8 cellular contexts compared by ENCODE assay signal in the genomic region with DNA sequence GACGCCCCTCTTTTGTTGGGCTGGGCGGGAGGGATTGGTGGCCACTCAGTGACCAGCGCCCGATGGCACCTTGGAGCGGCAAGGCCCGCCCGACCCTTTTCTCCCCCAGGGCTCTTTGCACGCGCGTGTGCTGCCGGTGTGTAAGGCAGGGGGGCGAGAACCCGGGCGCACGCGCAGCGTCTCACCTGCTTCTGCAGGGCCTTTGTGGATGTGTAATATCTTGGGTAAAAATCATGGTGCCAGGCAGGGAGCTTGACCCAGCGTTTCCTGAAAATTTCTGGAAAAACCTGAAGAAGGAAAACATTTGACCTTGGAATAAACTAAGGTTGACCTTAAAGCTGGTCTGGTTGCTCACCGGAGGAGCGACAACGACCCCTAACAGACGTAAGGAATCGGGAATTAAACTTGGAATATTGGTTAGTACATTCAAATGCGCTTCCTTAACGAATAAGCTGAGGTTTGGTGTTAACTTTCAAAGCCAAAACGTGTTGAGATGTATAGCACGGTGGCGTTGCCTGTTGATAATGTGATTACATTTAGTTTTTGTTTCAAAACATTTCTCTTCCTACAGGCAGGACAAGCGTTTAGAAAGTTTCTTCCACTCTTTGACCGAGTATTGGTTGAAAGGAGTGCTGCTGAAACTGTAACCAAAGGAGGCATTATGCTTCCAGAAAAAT. TPM values are rescaled to one million over a fixed set of nuclear protein-coding genes. Genes with fewer than 3 reads are reported as not detected.
DNase-seq lines count a peak whose midpoint lies in the region; ATAC-seq, FAIRE-seq and TF ChIP-seq lines count a peak whose summit lies in the region.

No MANE protein-coding gene starts in this region.

- DNase-seq in DMS53 (lab: John Stamatoyannopoulos, UW) (peak; percentile 48), IMR-90 (peak; percentile 5), astrocyte of the spinal cord (ENCODE audit: low read depth, low spot score) (peak; percentile 42), kidney epithelial cell (ENCODE audit: low read depth) (no peak), hippocampal formation (lab: John Stamatoyannopoulos, UW) (no peak), urothelium cell line (ENCODE audit: low spot score) (no peak)

- peak overlapping the region; percentile 84 for H3K56ac ChIP-seq in IMR-90 (ENCODE audit: extremely low read depth, insufficient read depth, low read length)

- dilution Hi-C loops in IMR-90 (cut with HindIII; ENCODE audit: low sequenced_read_pairs, unreplicated experiment), result no loop called here

- H4K5ac ChIP-seq in IMR-90 (ENCODE audit: low read depth, low read length), result peak overlapping the region; percentile 83; the same call in 1 of the 2 replicates

- intact Hi-C loops in IMR-90 (cut with micrococcal nuclease), result loop anchor here (1.0 to 2.0 kb wide), 2 partner anchors 205 to 278 kb away; a partner anchor contains a TSS

- no peak for FAIRE-seq in urothelium cell line (lab: Jason Lieb, UNC)

- H3K18ac ChIP-seq in IMR-90 (ENCODE audit: low read depth, low read length), result peak overlapping the region; percentile 58; the same call in 1 of the 2 replicates

- 0% methylated on average over 7 of the region's 30 CpGs; no CpG with 5 or more reads in 1 of the 2 experiments for whole genome bisulfite sequencing in IMR-90 (ENCODE audit: extremely low coverage in 2 of 2, insufficient read length in 1 of 2), 2 experiments

- in situ Hi-C loops in IMR-90 (cut with MboI; ENCODE audit: low sequenced_read_pairs) (loop anchor here (10.0 kb wide), 1 partner anchor 274 kb away; no protein-coding TSS in a partner anchor), astrocyte of the spinal cord (cut with HindIII; ENCODE audit: low sequenced_read_pairs) (no loop called here)

- CTCF ChIA-PET in IMR-90 (lab: Yijun Ruan, JAX), result no interaction called here

- TF ChIP-seq CTCF in IMR-90 (conservative IDR thresholded peaks at IDR 0.05; ENCODE audit: low read depth, low read length), result no peak
- TF ChIP-seq CTCF in astrocyte of the spinal cord (IDR thresholded peaks at IDR 0.05; ENCODE audit: low read depth, low read length), result no peak
- no peak for TF ChIP-seq CTCF in kidney epithelial cell (IDR thresholded peaks at IDR 0.05; ENCODE audit: insufficient read depth, low read length, poor library complexity, severe bottlenecking)

- H3K9me3 ChIP-seq in IMR-90 (ENCODE audit: control insufficient read depth, insufficient read depth, low read length) (no peaks in the 10 kb centered on the region), subcutaneous abdominal adipose tissue (ENCODE audit: control insufficient read depth in 5 of 5, low read length in 5 of 5) (no peaks in the 10 kb centered on the region)

- peak overlapping the region; percentile 95 for H3K9ac ChIP-seq in IMR-90 (ENCODE audit: low read depth, low read length)
- peak overlapping the region; percentile 86 to 99 (median 97) for H3K9ac ChIP-seq in subcutaneous abdominal adipose tissue (ENCODE audit: low read length in 5 of 5)

- peaks cover 20 to 42% of the 10 kb centered on the region in 2 experiments for H3K79me1 ChIP-seq in IMR-90 (ENCODE audit: low read depth in 1 of 2, low read length in 2 of 2)

- peak overlapping the region; percentile 100 for H3K4me2 ChIP-seq in IMR-90 (ENCODE audit: low read depth, low read length)

- H3K4me3 ChIP-seq in IMR-90 (ENCODE audit: insufficient read depth, low read depth, low read length) (peak overlapping the region; percentile 74), astrocyte of the spinal cord (ENCODE audit: low read depth, low read length) (peak overlapping the region; percentile 92), kidney epithelial cell (ENCODE audit: low read depth, low read length) (peak overlapping the region; percentile 96), subcutaneous abdominal adipose tissue (ENCODE audit: low read depth in 1 of 5, low read length in 5 of 5) (peak overlapping the region; percentile 67 to 91 (median 84))

- TSS peak; percentile 71 for BruUV-seq in IMR-90 (replicated peaks; lab: Mats Ljungman, UMichigan)

- 0 out of 2 replicates have a peak, but pooled peaks cover 1% of the 10 kb centered on the region for H3K4me1 ChIP-seq in IMR-90 (ENCODE audit: control insufficient read depth, insufficient read depth, low read length)
- H3K4me1 ChIP-seq in subcutaneous abdominal adipose tissue (ENCODE audit: control insufficient read depth in 5 of 5, insufficient read depth in 5 of 5, low read length in 5 of 5), result peaks cover 2 to 38% (median 36%) of the 10 kb centered on the region in 5 donors

- H2AK5ac ChIP-seq in IMR-90 (ENCODE audit: low read depth, low read length), result peak overlapping the region; percentile 79

- H3K36me3 ChIP-seq in IMR-90 (ENCODE audit: control insufficient read depth, insufficient read depth, low read length), result peaks cover 15% of the 10 kb centered on the region
- no peaks in the 10 kb centered on the region for H3K36me3 ChIP-seq in kidney epithelial cell (ENCODE audit: control insufficient read depth, insufficient read depth, low read length)
- H3K36me3 ChIP-seq in subcutaneous abdominal adipose tissue (ENCODE audit: control insufficient read depth in 5 of 5, insufficient read depth in 5 of 5, low read length in 5 of 5), result peaks cover 9 to 39% (median 31%) of the 10 kb centered on the region in 5 donors

- peak overlapping the region; percentile 81 for H3K4ac ChIP-seq in IMR-90 (ENCODE audit: low read depth, low read length)

- TF ChIP-seq POLR2A in IMR-90 (IDR thresholded peaks at IDR 0.05; ENCODE audit: low read depth, low read length), result no peak

- H3K9me1 ChIP-seq in IMR-90 (ENCODE audit: insufficient read depth, low read length), result 0 out of 2 replicates have a peak, but pooled peaks cover 3% of the 10 kb centered on the region

- POLR2A ChIA-PET in IMR-90 (lab: Charles Lee; ENCODE audit: unreplicated experiment), result interaction anchor here (0.6 to 1.0 kb wide), 2 partner anchors 16 to 66 kb away, joined by 3 to 4 read pairs; a partner anchor contains a TSS

- H3K27me3 ChIP-seq in IMR-90 (ENCODE audit: control insufficient read depth, insufficient read depth, low read length) (no peaks in the 10 kb centered on the region), kidney epithelial cell (ENCODE audit: control insufficient read depth, insufficient read depth, low read length) (no peaks in the 10 kb centered on the region), subcutaneous abdominal adipose tissue (ENCODE audit: control insufficient read depth in 5 of 5, insufficient read depth in 4 of 5, low read length in 5 of 5) (no peaks in the 10 kb centered on the region)

- H3K27ac ChIP-seq in IMR-90 (ENCODE audit: insufficient read depth, low read length) (peak overlapping the region; percentile 43), subcutaneous abdominal adipose tissue (ENCODE audit: low read depth, low read length) (peak overlapping the region; percentile 96)

- H3K23ac ChIP-seq in IMR-90 (ENCODE audit: low read depth, low read length), result peak overlapping the region; percentile 96

- peak overlapping the region; percentile 90 for H2AFZ ChIP-seq in IMR-90 (replicated peaks; ENCODE audit: low read length, poor library complexity)

- peak overlapping the region; percentile 3 for H2BK120ac ChIP-seq in IMR-90 (ENCODE audit: low read depth, low read length)

- H3K14ac ChIP-seq in IMR-90 (replicated peaks; ENCODE audit: low read depth, low read length), result peak overlapping the region; percentile 79

- H2AK9ac ChIP-seq in IMR-90 (replicated peaks; ENCODE audit: low read depth, low read length, poor library complexity), result peak overlapping the region; percentile 97

- no peak for TF ChIP-seq RAD21 in IMR-90 (IDR thresholded peaks at IDR 0.05; ENCODE audit: low read length)

- peak overlapping the region; percentile 7; the same call in 1 of the 3 replicates for H2BK15ac ChIP-seq in IMR-90 (ENCODE audit: low read depth, low read length)

- H4K91ac ChIP-seq in IMR-90 (ENCODE audit: insufficient read depth, low read depth, low read length), result peak overlapping the region; percentile 81

- peak; percentile 4 for ATAC-seq in GM21381 (IDR thresholded peaks at IDR 0.05; ENCODE audit: unreplicated experiment)
- no peak; the same call in 1 of the 2 replicates for ATAC-seq in IMR-90 (ENCODE audit: low read depth)

- peaks cover 40% of the 10 kb centered on the region for H4K20me1 ChIP-seq in IMR-90 (ENCODE audit: insufficient read depth, low read length)

- peak overlapping the region; percentile 72 for H2BK5ac ChIP-seq in IMR-90 (ENCODE audit: low read depth, low read length, poor library complexity, severe bottlenecking)

- H4K8ac ChIP-seq in IMR-90 (ENCODE audit: low read depth in 2 of 2, low read length in 2 of 2), result peak overlapping the region; percentile 68 to 78

- H2BK20ac ChIP-seq in IMR-90 (ENCODE audit: low read depth, low read length), result no peak overlapping the region

TF ChIP-seq in IMR-90, 13 proteins besides CTCF, POLR2A, EP300 and RAD21 (continues in another document):
- TF ChIP-seq, protein P1, sequence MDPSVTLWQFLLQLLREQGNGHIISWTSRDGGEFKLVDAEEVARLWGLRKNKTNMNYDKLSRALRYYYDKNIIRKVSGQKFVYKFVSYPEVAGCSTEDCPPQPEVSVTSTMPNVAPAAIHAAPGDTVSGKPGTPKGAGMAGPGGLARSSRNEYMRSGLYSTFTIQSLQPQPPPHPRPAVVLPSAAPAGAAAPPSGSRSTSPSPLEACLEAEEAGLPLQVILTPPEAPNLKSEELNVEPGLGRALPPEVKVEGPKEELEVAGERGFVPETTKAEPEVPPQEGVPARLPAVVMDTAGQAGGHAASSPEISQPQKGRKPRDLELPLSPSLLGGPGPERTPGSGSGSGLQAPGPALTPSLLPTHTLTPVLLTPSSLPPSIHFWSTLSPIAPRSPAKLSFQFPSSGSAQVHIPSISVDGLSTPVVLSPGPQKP (IDR thresholded peaks at IDR 0.05; ENCODE audit: borderline replicate concordance, low read depth, low read length), result no peak

RNA-seq across cellular contexts. Expression of a gene that starts 0.5 kb away (rescaled TPM):
- total RNA-seq in IMR-90 (2012; rRNA removed) (13.3 and 60.3 TPM in 2 replicates), kidney epithelial cell (91.7 and 96.5 TPM in 2 replicates)
- 93.6 and 106 TPM in 2 replicates for polyA plus RNA-seq in IMR-90 (2012; rRNA removed)
- polyA plus RNA-seq in IMR-90 (2012; cell fraction: cytosol; rRNA removed), result 15.7 and 19.2 TPM in 2 replicates
- polyA plus RNA-seq in IMR-90 (2012; cell fraction: nucleus; rRNA removed; ENCODE audit: low replicate concordance), result 9.3 and 26.8 TPM in 2 replicates

RNA-seq across cellular contexts. Expression of a gene that starts 1.0 kb away (rescaled TPM):
- total RNA-seq in IMR-90 (2012; rRNA removed), result 171 and 374 TPM in 2 replicates
- 147 and 171 TPM in 2 replicates for polyA plus RNA-seq in IMR-90 (2012; rRNA removed)
- 45.0 and 57.1 TPM in 2 replicates for polyA plus RNA-seq in IMR-90 (2012; cell fraction: cytosol; rRNA removed)
- 32.5 and 93.3 TPM in 2 replicates for polyA plus RNA-seq in IMR-90 (2012; cell fraction: nucleus; rRNA removed; ENCODE audit: low replicate concordance)
- 204 and 237 TPM in 2 replicates for total RNA-seq in kidney epithelial cell

RNA-seq across cellular contexts. Expression of a gene that starts 15.2 kb away (rescaled TPM):
- 34.8 and 69.4 TPM in 2 replicates for total RNA-seq in IMR-90 (2012; rRNA removed)
- polyA plus RNA-seq in IMR-90 (2012; rRNA removed), result 29.3 and 36.0 TPM in 2 replicates
- polyA plus RNA-seq in IMR-90 (2012; cell fraction: cytosol; rRNA removed), result 5.9 and 7.6 TPM in 2 replicates
- 1.5 and 8.2 TPM in 2 replicates for polyA plus RNA-seq in IMR-90 (2012; cell fraction: nucleus; rRNA removed; ENCODE audit: low replicate concordance)
- 37.1 and 55.4 TPM in 2 replicates for total RNA-seq in kidney epithelial cell

RNA-seq across cellular contexts. Expression of a gene that starts 47.3 kb away (rescaled TPM):
- 28.7 and 64.2 TPM in 2 replicates for total RNA-seq in IMR-90 (2012; rRNA removed)
- 6.3 and 9.5 TPM in 2 replicates for polyA plus RNA-seq in IMR-90 (2012; rRNA removed)
- 1.6 and 2.8 TPM in 2 replicates for polyA plus RNA-seq in IMR-90 (2012; cell fraction: cytosol; rRNA removed)
- 0.81 and 4.0 TPM in 2 replicates for polyA plus RNA-seq in IMR-90 (2012; cell fraction: nucleus; rRNA removed; ENCODE audit: low replicate concordance)
- 24.2 and 26.4 TPM in 2 replicates for total RNA-seq in kidney epithelial cell

Comparison
In these comparisons a context has a peak if more than half of its experiments do, and no peak if none do; other contexts are left out.
1. DNase-seq: peak in DMS53 (single experiment), IMR-90 (single experiment) and astrocyte of the spinal cord (single experiment); none in kidney epithelial cell (single experiment), hippocampal formation (0 of 2) and urothelium cell line (single experiment).
2. Peak in every context shown above with its lines, with median percentiles within 50 percentile points of each other: H3K4me3 ChIP-seq.